In genomic region chr2:112764071-112765044, GRCh38 we compare ENCODE assay signal across 8 cellular contexts. TPM values are rescaled to one million over a fixed set of nuclear protein-coding genes. Genes with fewer than 3 reads are reported as not detected.
DNase-seq lines count a peak whose midpoint lies in the region; ATAC-seq and TF ChIP-seq lines count a peak whose summit lies in the region.

A gene with protein sequence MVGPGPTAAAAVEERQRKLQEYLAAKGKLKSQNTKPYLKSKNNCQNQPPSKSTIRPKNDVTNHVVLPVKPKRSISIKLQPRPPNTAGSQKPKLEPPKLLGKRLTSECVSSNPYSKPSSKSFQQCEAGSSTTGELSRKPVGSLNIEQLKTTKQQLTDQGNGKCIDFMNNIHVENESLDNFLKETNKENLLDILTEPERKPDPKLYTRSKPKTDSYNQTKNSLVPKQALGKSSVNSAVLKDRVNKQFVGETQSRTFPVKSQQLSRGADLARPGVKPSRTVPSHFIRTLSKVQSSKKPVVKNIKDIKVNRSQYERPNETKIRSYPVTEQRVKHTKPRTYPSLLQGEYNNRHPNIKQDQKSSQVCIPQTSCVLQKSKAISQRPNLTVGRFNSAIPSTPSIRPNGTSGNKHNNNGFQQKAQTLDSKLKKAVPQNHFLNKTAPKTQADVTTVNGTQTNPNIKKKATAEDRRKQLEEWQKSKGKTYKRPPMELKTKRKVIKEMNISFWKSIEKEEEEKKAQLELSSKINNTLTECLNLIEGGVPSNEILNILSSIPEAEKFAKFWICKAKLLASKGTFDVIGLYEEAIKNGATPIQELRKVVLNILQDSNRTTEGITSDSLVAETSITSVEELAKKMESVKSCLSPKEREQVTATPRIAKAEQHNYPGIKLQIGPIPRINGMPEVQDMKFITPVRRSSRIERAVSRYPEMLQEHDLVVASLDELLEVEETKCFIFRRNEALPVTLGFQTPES (minus strand): TSS chr2:112764609. CDS start chr2:112764598, 11 bp downstream.

- no peaks in the 10 kb centered on the region for H3F3A ChIP-seq in OCI-LY1 (ENCODE audit: insufficient read depth, low read length)

- H3K4me3 Mint-ChIP-seq in endothelial cell (ENCODE audit: unreplicated experiment) (peak within 1 kb of the TSS; percentile 99), mesothelial cell of epicardium (peak within 1 kb of the TSS; percentile 97)

- peaks cover 30% of the 10 kb centered on the region for H3K36me3 ChIP-seq in OCI-LY1 (ENCODE audit: insufficient read depth, low read length)

- H3K27me3 Mint-ChIP-seq in endothelial cell (ENCODE audit: unreplicated experiment) (peaks cover 3% of the 10 kb centered on the region), mesothelial cell of epicardium (ENCODE audit: low read depth) (no peaks in the 10 kb centered on the region)

- no peaks in the 10 kb centered on the region for H3K9me3 ChIP-seq in OCI-LY1 (ENCODE audit: low read length)

- H3K27ac Mint-ChIP-seq in endothelial cell (ENCODE audit: unreplicated experiment), result peak within 1 kb of the TSS; percentile 68
- peak within 1 kb of the TSS; percentile 95 for H3K27ac Mint-ChIP-seq in mesothelial cell of epicardium

- H3K9me3 Mint-ChIP-seq in endothelial cell (ENCODE audit: unreplicated experiment), result peaks cover 4% of the 10 kb centered on the region
- H3K9me3 Mint-ChIP-seq in mesothelial cell of epicardium, result no peaks in the 10 kb centered on the region

- TF ChIP-seq CTCF in OCI-LY1 (IDR thresholded peaks at IDR 0.05; ENCODE audit: low read length) (no peak), endothelial cell (IDR thresholded peaks at IDR 0.05; ENCODE audit: unreplicated experiment) (no peak), mesothelial cell of epicardium (IDR thresholded peaks at IDR 0.05; ENCODE audit: unreplicated experiment) (no peak)

- H3K4me3 ChIP-seq in OCI-LY1 (ENCODE audit: low read depth, low read length, poor library complexity, severe bottlenecking), result peak within 1 kb of the TSS; percentile 83

- no peaks in the 10 kb centered on the region for H4K20me1 ChIP-seq in OCI-LY1 (ENCODE audit: insufficient read depth, low read length)

- no peaks in the 10 kb centered on the region for H3K9me2 ChIP-seq in OCI-LY1 (ENCODE audit: low read depth, low read length)

- H3K4me2 ChIP-seq in OCI-LY1 (ENCODE audit: low read length), result peak within 1 kb of the TSS; percentile 86

- H3K4me1 Mint-ChIP-seq in endothelial cell (ENCODE audit: unreplicated experiment) (peaks cover 8% of the 10 kb centered on the region), mesothelial cell of epicardium (peaks cover 16% of the 10 kb centered on the region)

- H3K27me3 ChIP-seq in OCI-LY1 (ENCODE audit: insufficient read depth, low read length), result no peaks in the 10 kb centered on the region

- H3K9ac ChIP-seq in OCI-LY1 (ENCODE audit: low read length), result peak within 1 kb of the TSS; percentile 88

- peak; percentile 94 for DNase-seq in D341Med (ENCODE audit: low spot score)
- peak; percentile 95 for DNase-seq in HuH-7 (ENCODE audit: low spot score)
- DNase-seq in activated CD8-positive, alpha-beta memory T cell treated with anti-CD3 and anti-CD28 coated beads, Interleukin-2, amount 50 U/mL, for 24 hours (ENCODE audit: extremely low read depth), result peak; percentile 94
- DNase-seq in endothelial cell (ENCODE audit: low spot score), result peak; percentile 93
- peak; percentile 90 to 93 for DNase-seq in mesothelial cell of epicardium (ENCODE audit: low spot score in 2 of 2, unreplicated experiment in 2 of 2)
- DNase-seq in stimulated activated CD8-positive, alpha-beta memory T cell treated with anti-CD3 and anti-CD28 coated beads, Interleukin-15, amount 100 ng/mL, for 4 hours (ENCODE audit: low read depth in 2 of 2), result peak; percentile 87 to 93

- H3K27ac ChIP-seq in OCI-LY1 (ENCODE audit: low read depth, low read length, poor library complexity, severe bottlenecking), result peak within 1 kb of the TSS; percentile 78

- H2AFZ ChIP-seq in OCI-LY1 (ENCODE audit: low read length), result peak within 1 kb of the TSS; percentile 29; the same call in 1 of the 2 replicates

- peaks cover 25% of the 10 kb centered on the region for H3K4me1 ChIP-seq in OCI-LY1 (ENCODE audit: insufficient read depth, low read length, severe bottlenecking)

- H3K36me3 Mint-ChIP-seq in endothelial cell (ENCODE audit: low read depth, unreplicated experiment), result peaks cover 4% of the 10 kb centered on the region
- H3K36me3 Mint-ChIP-seq in mesothelial cell of epicardium, result no peaks in the 10 kb centered on the region

- peaks cover 24% of the 10 kb centered on the region for H3K79me2 ChIP-seq in OCI-LY1 (ENCODE audit: insufficient read depth, low read length)

- ATAC-seq in GM21526 (IDR thresholded peaks at IDR 0.05; ENCODE audit: low FRiP score, unreplicated experiment), result peak; percentile 95

RNA-seq across cellular contexts. Expression of the gene that starts here (rescaled TPM):
- total RNA-seq in endothelial cell (ENCODE audit: unreplicated experiment), result 5.5 TPM
- total RNA-seq in mesothelial cell of epicardium, result 8.4 to 8.9 TPM (median 8.6 TPM) in 3 replicates

Comparison
In these comparisons a context has a peak if more than half of its experiments do, and no peak if none do; other contexts are left out.
1. Peak in every context shown above with its lines: DNase-seq, ATAC-seq, H3K4me3 ChIP-seq and H3K27ac ChIP-seq.